ENCODE assay signal across 1 cellular context in genomic region chr19:789473-790052, GRCh38.
TF ChIP-seq lines count a peak whose summit lies in the region.

No MANE protein-coding gene starts in this region.

TF ChIP-seq in HepG2, 621 proteins besides CTCF, POLR2A, EP300 and RAD21 (continued from another document and continues in another):
- peak; percentile 35; the same call in 1 of the 2 replicates for TF ChIP-seq PITX1 (CRISPR knock-in tag; IDR thresholded peaks at IDR 0.05)
- no peak for TF ChIP-seq ZNF280B (CRISPR knock-in tag; IDR thresholded peaks at IDR 0.05; ENCODE audit: borderline replicate concordance)
- no peak; the same call in 1 of the 2 replicates for TF ChIP-seq DZIP1 (CRISPR knock-in tag; IDR thresholded peaks at IDR 0.05)
- no peak for TF ChIP-seq MIER2 (CRISPR knock-in tag; IDR thresholded peaks at IDR 0.05)
- no peak for TF ChIP-seq MED13 (CRISPR knock-in tag; IDR thresholded peaks at IDR 0.05)
- no peak for TF ChIP-seq MEIS2 (CRISPR knock-in tag; IDR thresholded peaks at IDR 0.05)
- TF ChIP-seq CEBPZ (IDR thresholded peaks at IDR 0.05; ENCODE audit: low read length): no peak
- TF ChIP-seq MEIS1 (CRISPR knock-in tag; IDR thresholded peaks at IDR 0.05; ENCODE audit: borderline replicate concordance): no peak
- no peak for TF ChIP-seq SCMH1 (CRISPR knock-in tag; IDR thresholded peaks at IDR 0.05; ENCODE audit: borderline replicate concordance)
- TF ChIP-seq, protein P1, sequence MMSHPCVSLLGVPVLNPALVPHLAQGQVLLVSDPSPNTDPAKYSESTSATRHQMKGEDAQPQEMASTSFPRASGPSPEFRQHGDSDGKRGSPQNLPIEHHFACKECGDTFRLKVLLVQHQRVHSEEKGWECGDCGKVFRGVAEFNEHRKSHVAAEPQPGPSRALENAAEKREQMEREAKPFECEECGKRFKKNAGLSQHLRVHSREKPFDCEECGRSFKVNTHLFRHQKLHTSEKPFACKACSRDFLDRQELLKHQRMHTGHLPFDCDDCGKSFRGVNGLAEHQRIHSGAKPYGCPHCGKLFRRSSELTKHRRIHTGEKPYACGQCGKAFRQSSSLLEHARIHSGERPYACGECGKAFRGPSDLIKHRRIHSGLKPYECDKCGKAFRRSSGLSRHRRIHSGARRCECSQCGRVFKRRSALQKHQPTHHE (CRISPR knock-in tag; IDR thresholded peaks at IDR 0.05; ENCODE audit: borderline replicate concordance): no peak
- TF ChIP-seq HNF4A (CRISPR knock-in tag; IDR thresholded peaks at IDR 0.05): peak; percentile 36; the same call in 1 of the 2 replicates
- TF ChIP-seq FOXJ3 (CRISPR knock-in tag; IDR thresholded peaks at IDR 0.05; ENCODE audit: borderline replicate concordance): peak; percentile 37; the same call in 1 of the 2 replicates
- TF ChIP-seq KMT2A (CRISPR knock-in tag; IDR thresholded peaks at IDR 0.05): no peak
- TF ChIP-seq, protein P2, sequence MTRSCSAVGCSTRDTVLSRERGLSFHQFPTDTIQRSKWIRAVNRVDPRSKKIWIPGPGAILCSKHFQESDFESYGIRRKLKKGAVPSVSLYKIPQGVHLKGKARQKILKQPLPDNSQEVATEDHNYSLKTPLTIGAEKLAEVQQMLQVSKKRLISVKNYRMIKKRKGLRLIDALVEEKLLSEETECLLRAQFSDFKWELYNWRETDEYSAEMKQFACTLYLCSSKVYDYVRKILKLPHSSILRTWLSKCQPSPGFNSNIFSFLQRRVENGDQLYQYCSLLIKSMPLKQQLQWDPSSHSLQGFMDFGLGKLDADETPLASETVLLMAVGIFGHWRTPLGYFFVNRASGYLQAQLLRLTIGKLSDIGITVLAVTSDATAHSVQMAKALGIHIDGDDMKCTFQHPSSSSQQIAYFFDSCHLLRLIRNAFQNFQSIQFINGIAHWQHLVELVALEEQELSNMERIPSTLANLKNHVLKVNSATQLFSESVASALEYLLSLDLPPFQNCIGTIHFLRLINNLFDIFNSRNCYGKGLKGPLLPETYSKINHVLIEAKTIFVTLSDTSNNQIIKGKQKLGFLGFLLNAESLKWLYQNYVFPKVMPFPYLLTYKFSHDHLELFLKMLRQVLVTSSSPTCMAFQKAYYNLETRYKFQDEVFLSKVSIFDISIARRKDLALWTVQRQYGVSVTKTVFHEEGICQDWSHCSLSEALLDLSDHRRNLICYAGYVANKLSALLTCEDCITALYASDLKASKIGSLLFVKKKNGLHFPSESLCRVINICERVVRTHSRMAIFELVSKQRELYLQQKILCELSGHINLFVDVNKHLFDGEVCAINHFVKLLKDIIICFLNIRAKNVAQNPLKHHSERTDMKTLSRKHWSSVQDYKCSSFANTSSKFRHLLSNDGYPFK (CRISPR knock-in tag; IDR thresholded peaks at IDR 0.05; ENCODE audit: borderline replicate concordance): no peak
- no peak for TF ChIP-seq ZHX2 (IDR thresholded peaks at IDR 0.05; ENCODE audit: low read depth)
- no peak for TF ChIP-seq ZHX2 (CRISPR knock-in tag; IDR thresholded peaks at IDR 0.05; ENCODE audit: borderline replicate concordance)
- TF ChIP-seq NFYB (CRISPR knock-in tag; IDR thresholded peaks at IDR 0.05): no peak
- TF ChIP-seq, protein P3, sequence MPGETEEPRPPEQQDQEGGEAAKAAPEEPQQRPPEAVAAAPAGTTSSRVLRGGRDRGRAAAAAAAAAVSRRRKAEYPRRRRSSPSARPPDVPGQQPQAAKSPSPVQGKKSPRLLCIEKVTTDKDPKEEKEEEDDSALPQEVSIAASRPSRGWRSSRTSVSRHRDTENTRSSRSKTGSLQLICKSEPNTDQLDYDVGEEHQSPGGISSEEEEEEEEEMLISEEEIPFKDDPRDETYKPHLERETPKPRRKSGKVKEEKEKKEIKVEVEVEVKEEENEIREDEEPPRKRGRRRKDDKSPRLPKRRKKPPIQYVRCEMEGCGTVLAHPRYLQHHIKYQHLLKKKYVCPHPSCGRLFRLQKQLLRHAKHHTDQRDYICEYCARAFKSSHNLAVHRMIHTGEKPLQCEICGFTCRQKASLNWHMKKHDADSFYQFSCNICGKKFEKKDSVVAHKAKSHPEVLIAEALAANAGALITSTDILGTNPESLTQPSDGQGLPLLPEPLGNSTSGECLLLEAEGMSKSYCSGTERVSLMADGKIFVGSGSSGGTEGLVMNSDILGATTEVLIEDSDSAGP (CRISPR knock-in tag; IDR thresholded peaks at IDR 0.05; ENCODE audit: borderline replicate concordance): peak; percentile 46; the same call in 1 of the 2 replicates
- TF ChIP-seq ZNF800 (CRISPR knock-in tag; IDR thresholded peaks at IDR 0.05): no peak
- TF ChIP-seq SNAPC4 (CRISPR knock-in tag; IDR thresholded peaks at IDR 0.05): no peak
- TF ChIP-seq JUND (CRISPR knock-in tag; IDR thresholded peaks at IDR 0.05): no peak; the same call in 1 of the 2 replicates
- TF ChIP-seq KDM2A (CRISPR knock-in tag; IDR thresholded peaks at IDR 0.05; ENCODE audit: borderline replicate concordance, low read depth): no peak
